In the genomic region with DNA sequence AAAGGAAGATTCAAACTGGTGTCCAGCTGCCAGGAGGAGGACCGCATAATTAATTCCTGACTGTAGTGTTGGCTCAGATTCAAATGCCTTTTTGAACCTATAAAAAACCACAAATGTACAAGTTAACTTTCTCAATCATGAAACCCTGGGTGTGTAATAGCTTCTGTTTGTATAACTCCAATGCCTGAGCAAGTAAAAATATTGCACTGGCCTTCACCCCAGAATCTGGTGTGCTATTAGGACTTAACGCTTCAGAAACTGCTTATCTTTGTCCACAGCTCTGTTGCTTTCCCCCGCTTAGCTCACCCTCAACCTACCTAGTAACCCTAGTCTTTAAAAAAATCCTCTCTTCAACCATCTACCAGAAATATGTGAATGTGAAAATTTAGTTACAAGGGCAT, we compare ENCODE assay signal across 12 cellular contexts.
DNase-seq lines count a peak whose midpoint lies in the region; ATAC-seq, FAIRE-seq and TF ChIP-seq lines count a peak whose summit lies in the region.
"Had no signal": no experiment of that assay in that cellular context is flagged by ENCODE, and none has a peak within 500 bp of the region (broad histone marks: within the 10 kb centered on the region; RNA-seq: fewer than 3 reads in every experiment).

No MANE protein-coding gene starts in this region.

- no peak overlapping the region for H3K4me3 Mint-ChIP-seq in activated CD4-positive, alpha-beta T cell treated with anti-CD3 and anti-CD28 coated beads for 36 hours
- no peak overlapping the region for H3K4me3 Mint-ChIP-seq in endodermal cell
- H3K4me3 Mint-ChIP-seq: natural killer cell treated with Interleukin-12 subunit alpha and Interleukin-12 subunit beta and Interleukin-15 and Interleukin-18, amount 100 ng/mL, for 72 hours had no signal

- H3K9me1 ChIP-seq in endothelial cell of umbilical vein (replicated peaks; ENCODE audit: control insufficient read depth, extremely low read depth, insufficient read depth, low read length) = no peaks in the 10 kb centered on the region

- H3K36me3 ChIP-seq in endothelial cell of umbilical vein (ENCODE audit: control insufficient read depth in 2 of 2, extremely low read depth in 1 of 2, insufficient read depth in 2 of 2, low read length in 2 of 2) (no peaks in the 10 kb centered on the region), esophagus squamous epithelium (peaks cover 0 to 30% (median 0%) of the 10 kb centered on the region in 3 donors), endodermal cell (ENCODE audit: control insufficient read depth, insufficient read depth, low read length) (no peaks in the 10 kb centered on the region)
- H3K36me3 ChIP-seq: uterus had no signal

- H3K79me2 ChIP-seq in endothelial cell of umbilical vein (ENCODE audit: control insufficient read depth, insufficient read depth, low read length) = no peaks in the 10 kb centered on the region

- CTCF ChIA-PET in endothelial cell of umbilical vein (lab: Charles Lee) = interaction anchor here (0.8 to 1.9 kb wide), 9 partner anchors 11 to 123 kb away, joined by 3 to 19 read pairs (median 5); partner anchors contain the start of gene MAP3K5
- CTCF ChIA-PET in activated CD4-positive, alpha-beta T cell treated with anti-CD3 and anti-CD28 coated beads for 36 hours (lab: Charles Lee) = interaction anchor here (0.6 to 2.6 kb wide), 3 partner anchors 10 to 173 kb away, joined by 3 to 12 read pairs (median 3); partner anchors contain the start of gene MAP3K5

- no peak for TF ChIP-seq POLR2A in endothelial cell of umbilical vein (IDR thresholded peaks at IDR 0.05; ENCODE audit: low read depth, low read length)
- TF ChIP-seq POLR2A in esophagus squamous epithelium (IDR thresholded peaks at IDR 0.05) = no peak

- intact Hi-C loops in endothelial cell of umbilical vein (cut with micrococcal nuclease) (no loop called here), esophagus squamous epithelium (cut with DNase I) (no loop called here)
- intact Hi-C loops in activated CD4-positive, alpha-beta T cell treated with anti-CD3 and anti-CD28 coated beads for 36 hours (cut with DNase I, micrococcal nuclease) = no loop called here

- H3K9me3 Mint-ChIP-seq in activated CD4-positive, alpha-beta T cell treated with anti-CD3 and anti-CD28 coated beads for 36 hours (ENCODE audit: low read depth) = peaks cover 9% of the 10 kb centered on the region
- no peaks in the 10 kb centered on the region for H3K9me3 Mint-ChIP-seq in endodermal cell
- H3K9me3 Mint-ChIP-seq: natural killer cell treated with Interleukin-12 subunit alpha and Interleukin-12 subunit beta and Interleukin-15 and Interleukin-18, amount 100 ng/mL, for 72 hours had no signal

- POLR2A ChIA-PET in endothelial cell of umbilical vein (lab: Charles Lee) = no interaction called here
- POLR2A ChIA-PET in activated CD4-positive, alpha-beta T cell treated with anti-CD3 and anti-CD28 coated beads for 36 hours (lab: Charles Lee) = interaction anchor here (0.6 kb wide), 1 partner anchor 1313 kb away, joined by 3 read pairs; no protein-coding TSS in a partner anchor

- TF ChIP-seq CTCF in endothelial cell of umbilical vein (IDR thresholded peaks at IDR 0.05; ENCODE audit: extremely low read depth in 1 of 2, insufficient read depth in 1 of 2, low read depth in 1 of 2, low read length in 2 of 2) (no peak), esophagus squamous epithelium (IDR thresholded peaks at IDR 0.05) (no peak), endodermal cell (conservative IDR thresholded peaks at IDR 0.05) (no peak)

- no peaks in the 10 kb centered on the region for H3K27me3 ChIP-seq in endothelial cell of umbilical vein (ENCODE audit: control insufficient read depth in 2 of 2, insufficient read depth in 2 of 2, low read length in 2 of 2)
- no peaks in the 10 kb centered on the region for H3K27me3 ChIP-seq in esophagus squamous epithelium
- H3K27me3 ChIP-seq in endodermal cell (ENCODE audit: control insufficient read depth, insufficient read depth, low read length, poor library complexity, severe bottlenecking) = no peaks in the 10 kb centered on the region
- H3K27me3 ChIP-seq: uterus had no signal

- dilution Hi-C loops in endothelial cell of umbilical vein (cut with MboI; ENCODE audit: extremely low pct_ligation_motif_present, low sequenced_read_pairs) = no loop called here

- FAIRE-seq in endothelial cell of umbilical vein (lab: Jason Lieb, UNC) = peak; percentile 24

- 21 to 43% methylated on average over 3 of the region's 3 CpGs for WGBS in esophagus squamous epithelium, 2 donors
- WGBS in endodermal cell (ENCODE audit: insufficient coverage in 1 of 2, insufficient read length in 1 of 2), 2 experiments = 97 to 100% methylated on average over 2 to 3 of the region's 3 CpGs

- no peak overlapping the region for H3K4me2 ChIP-seq in endothelial cell of umbilical vein (ENCODE audit: insufficient read depth, low read length)
- H3K4me2 ChIP-seq: KMS-11 had no signal

- H4K20me1 ChIP-seq in endothelial cell of umbilical vein (replicated peaks; ENCODE audit: control insufficient read depth, extremely low read depth, insufficient read depth, low read length) = no peaks in the 10 kb centered on the region

- BruUV-seq in endothelial cell of umbilical vein (replicated peaks; lab: Mats Ljungman, UMichigan) = no TSS peak

- no peak overlapping the region for H3K27ac ChIP-seq in endothelial cell of umbilical vein (ENCODE audit: insufficient read depth, low read depth, low read length)
- peak overlapping the region in 1 of 4 donors; percentile 26 for H3K27ac ChIP-seq in esophagus squamous epithelium
- no peak overlapping the region for H3K27ac ChIP-seq in endodermal cell (ENCODE audit: low read depth, low read length)
- H3K27ac ChIP-seq: KMS-11, uterus had no signal

- H3K27ac Mint-ChIP-seq in activated CD4-positive, alpha-beta T cell treated with anti-CD3 and anti-CD28 coated beads for 36 hours = no peak overlapping the region
- no peak overlapping the region for H3K27ac Mint-ChIP-seq in endodermal cell
- H3K27ac Mint-ChIP-seq: natural killer cell treated with Interleukin-12 subunit alpha and Interleukin-12 subunit beta and Interleukin-15 and Interleukin-18, amount 100 ng/mL, for 72 hours had no signal

- DNase-seq in DMS 273 (lab: John Stamatoyannopoulos, UW; ENCODE audit: unreplicated experiment) = peak; percentile 71
- DNase-seq in NCI-H69 (lab: John Stamatoyannopoulos, UW) = peak; percentile 69
- DNase-seq in endothelial cell of umbilical vein (ENCODE audit: low read depth, low spot score) = peak; percentile 69
- peak; percentile 69 for DNase-seq in myocyte (ENCODE audit: low read depth)
- DNase-seq in esophagus squamous epithelium (lab: John Stamatoyannopoulos, UW) = no peak
- no peak for DNase-seq in activated CD4-positive, alpha-beta T cell treated with anti-CD3 and anti-CD28 coated beads for 36 hours
- no peak for DNase-seq in endodermal cell
- DNase-seq in middle frontal gyrus (ENCODE audit: extremely low spot score, low spot score) = no peak
- DNase-seq: activated naive CD4-positive, alpha-beta T cell treated with Interleukin-2 at 50 U/mL for 16 hours; uterus had no signal

- H3K4me1 Mint-ChIP-seq in activated CD4-positive, alpha-beta T cell treated with anti-CD3 and anti-CD28 coated beads for 36 hours = no peaks in the 10 kb centered on the region
- peaks cover 3% of the 10 kb centered on the region for H3K4me1 Mint-ChIP-seq in endodermal cell

- H3K27me3 Mint-ChIP-seq in activated CD4-positive, alpha-beta T cell treated with anti-CD3 and anti-CD28 coated beads for 36 hours = no peaks in the 10 kb centered on the region
- no peaks in the 10 kb centered on the region for H3K27me3 Mint-ChIP-seq in endodermal cell (ENCODE audit: insufficient read depth)
- H3K27me3 Mint-ChIP-seq: natural killer cell treated with Interleukin-12 subunit alpha and Interleukin-12 subunit beta and Interleukin-15 and Interleukin-18, amount 100 ng/mL, for 72 hours had no signal

- no peak overlapping the region for H3K4me3 ChIP-seq in endothelial cell of umbilical vein (replicated peaks in 1 of 3; ENCODE audit: insufficient read depth in 1 of 3, low read depth in 1 of 3, low read length in 3 of 3)
- no peak overlapping the region for H3K4me3 ChIP-seq in esophagus squamous epithelium
- H3K4me3 ChIP-seq in endodermal cell (ENCODE audit: low read length) = no peak overlapping the region
- H3K4me3 ChIP-seq: uterus had no signal

- H3K9ac ChIP-seq in endothelial cell of umbilical vein (replicated peaks; ENCODE audit: extremely low read depth, insufficient read depth, low read length) = no peak overlapping the region
- H3K9ac ChIP-seq in endodermal cell (ENCODE audit: extremely low read depth, low read length, poor library complexity, severe bottlenecking) = no peak overlapping the region
- H3K9ac ChIP-seq: KMS-11 had no signal

- H3K9me3 ChIP-seq in endothelial cell of umbilical vein (replicated peaks; ENCODE audit: control insufficient read depth, insufficient read depth, low read length) (no peaks in the 10 kb centered on the region), esophagus squamous epithelium (no peaks in the 10 kb centered on the region), endodermal cell (ENCODE audit: control insufficient read depth, low read length) (peaks cover 5% of the 10 kb centered on the region)
- H3K9me3 ChIP-seq: uterus had no signal

- no peak overlapping the region for H2AFZ ChIP-seq in endothelial cell of umbilical vein (ENCODE audit: low read depth, low read length)

- peaks cover 12% of the 10 kb centered on the region for H3K36me3 Mint-ChIP-seq in activated CD4-positive, alpha-beta T cell treated with anti-CD3 and anti-CD28 coated beads for 36 hours (ENCODE audit: low read depth)
- H3K36me3 Mint-ChIP-seq in endodermal cell (ENCODE audit: low read depth) = no peaks in the 10 kb centered on the region

- H3K4me1 ChIP-seq in endothelial cell of umbilical vein (ENCODE audit: control insufficient read depth, extremely low read depth, insufficient read depth, low read length) (peaks cover 6% of the 10 kb centered on the region), esophagus squamous epithelium (peaks cover 0 to 13% (median 4%) of the 10 kb centered on the region in 3 donors), endodermal cell (ENCODE audit: control insufficient read depth, insufficient read depth, low read length) (no peaks in the 10 kb centered on the region)
- H3K4me1 ChIP-seq: uterus had no signal

- ATAC-seq in activated CD4-positive, alpha-beta T cell treated with anti-CD3 and anti-CD28 coated beads for 36 hours = no peak
- ATAC-seq: natural killer cell treated with Interleukin-12 subunit alpha and Interleukin-12 subunit beta and Interleukin-15 and Interleukin-18, amount 100 ng/mL, for 72 hours had no signal

TF ChIP-seq in endothelial cell of umbilical vein, 7 proteins besides CTCF, POLR2A, EP300 and RAD21 (continues in another document):
- TF ChIP-seq EZH2 (IDR thresholded peaks at IDR 0.05; ENCODE audit: borderline replicate concordance, low read depth, low read length, severe bottlenecking) (no peak), JUN (IDR thresholded peaks at IDR 0.05; ENCODE audit: borderline replicate concordance, insufficient read depth, insufficient read length, low read depth) (no peak), MYC (IDR thresholded peaks at IDR 0.05; ENCODE audit: low read depth, low read length) (no peak)
- TF ChIP-seq, protein P1, sequence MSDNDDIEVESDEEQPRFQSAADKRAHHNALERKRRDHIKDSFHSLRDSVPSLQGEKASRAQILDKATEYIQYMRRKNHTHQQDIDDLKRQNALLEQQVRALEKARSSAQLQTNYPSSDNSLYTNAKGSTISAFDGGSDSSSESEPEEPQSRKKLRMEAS (IDR thresholded peaks at IDR 0.05; ENCODE audit: insufficient read depth, insufficient read length) = no peak

Comparison
In these comparisons a context has a peak if more than half of its experiments do, and no peak if none do; other contexts are left out.
1. DNase-seq: peak in DMS 273 (single experiment), NCI-H69 (single experiment), endothelial cell of umbilical vein (single experiment) and myocyte (single experiment); none in esophagus squamous epithelium (single experiment), activated CD4-positive, alpha-beta T cell treated with anti-CD3 and anti-CD28 coated beads for 36 hours (single experiment), endodermal cell (single experiment) and middle frontal gyrus (single experiment).